9 cellular contexts compared by ENCODE assay signal in the genomic region with DNA sequence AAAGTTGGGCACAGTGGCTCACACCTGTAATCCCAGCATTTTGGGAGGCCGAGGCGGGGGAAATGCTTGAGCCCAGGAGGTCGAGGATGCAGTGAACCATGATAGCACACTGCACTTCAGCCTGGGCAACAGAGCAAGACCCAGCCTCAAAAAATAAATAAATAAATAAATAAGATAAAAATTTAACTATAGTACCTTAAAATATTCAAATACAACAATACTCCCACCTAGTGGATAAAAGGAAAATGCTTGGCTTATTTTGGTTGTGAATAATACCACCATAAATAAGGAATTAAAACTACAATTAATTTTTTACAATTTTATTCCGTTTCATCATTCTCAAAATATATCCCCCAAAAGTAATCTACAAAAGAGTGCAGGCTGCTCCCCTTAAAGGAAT. TPM values are rescaled to one million over a fixed set of nuclear protein-coding genes. Genes with fewer than 3 reads are reported as not detected.
A peak's percentile ranks its signal among the peaks of the same experiment; 100 is the strongest.
DNase-seq lines count a peak whose midpoint lies in the region; TF ChIP-seq lines count a peak whose summit lies in the region.
"Had no signal": no experiment of that assay in that cellular context is flagged by ENCODE, and none has a peak within 500 bp of the region (broad histone marks: within the 10 kb centered on the region; RNA-seq: fewer than 3 reads in every experiment).

No MANE protein-coding gene starts in this region.

- peaks cover 47% of the 10 kb centered on the region for H3K36me3 Mint-ChIP-seq in osteocyte (ENCODE audit: unreplicated experiment)

- H3K4me3 Mint-ChIP-seq in osteocyte (ENCODE audit: unreplicated experiment): no peak overlapping the region

- H3K4me1 Mint-ChIP-seq in osteocyte (ENCODE audit: unreplicated experiment): peaks cover 9% of the 10 kb centered on the region

- no peak overlapping the region for H3K27ac ChIP-seq in coronary artery
- H3K27ac ChIP-seq in Peyer's patch: no peak overlapping the region
- H3K27ac ChIP-seq: neutrophil had no signal

- H3K4me1 ChIP-seq in Peyer's patch: no peaks in the 10 kb centered on the region

- H3K27me3 Mint-ChIP-seq in osteocyte (ENCODE audit: unreplicated experiment): no peaks in the 10 kb centered on the region
- H3K27me3 Mint-ChIP-seq: IgD-negative memory B cell had no signal

- peak; percentile 51 for DNase-seq in EH (ENCODE audit: low read depth)
- DNase-seq in M059J (ENCODE audit: low read depth): peak; percentile 47
- no peak for DNase-seq in coronary artery (ENCODE audit: low spot score)
- DNase-seq in osteocyte (ENCODE audit: extremely low spot score, unreplicated experiment): no peak
- DNase-seq in Peyer's patch: no peak
- no peak for DNase-seq in NCI-H187 treated with DMSO at 0.1 percent for 48 hours (lab: John Stamatoyannopoulos, UW)
- no peak for DNase-seq in cerebellar cortex (ENCODE audit: low spot score)

- TF ChIP-seq CTCF in coronary artery (IDR thresholded peaks at IDR 0.05) (peak; percentile 44), osteocyte (IDR thresholded peaks at IDR 0.05) (peak; percentile 62), Peyer's patch (IDR thresholded peaks at IDR 0.05) (peak in 3 of 6 experiments; percentile 23 to 65 (median 38))

- H3K27ac Mint-ChIP-seq in osteocyte (ENCODE audit: unreplicated experiment): no peak overlapping the region
- H3K27ac Mint-ChIP-seq: IgD-negative memory B cell had no signal

- H3K4me3 ChIP-seq in coronary artery (no peak overlapping the region), Peyer's patch (no peak overlapping the region)

- TF ChIP-seq POLR2A in Peyer's patch (IDR thresholded peaks at IDR 0.05): no peak

- H3K9me3 Mint-ChIP-seq in osteocyte (ENCODE audit: unreplicated experiment): no peaks in the 10 kb centered on the region
- H3K9me3 Mint-ChIP-seq: IgD-negative memory B cell had no signal

- H3K27me3 ChIP-seq in Peyer's patch: no peaks in the 10 kb centered on the region
- H3K27me3 ChIP-seq: neutrophil had no signal

- no peaks in the 10 kb centered on the region for H3K9me3 ChIP-seq in Peyer's patch
- H3K9me3 ChIP-seq: neutrophil had no signal

- peaks cover 0 to 22% (median 0%) of the 10 kb centered on the region in 3 donors for H3K36me3 ChIP-seq in Peyer's patch

RNA-seq across cellular contexts. Expression of a gene that starts 8.1 kb away (rescaled TPM):
- 159 and 176 TPM in 2 replicates for total RNA-seq in M059J (2014; rRNA removed; shearing (Covaris generic))
- total RNA-seq in osteocyte: 49.0 and 49.6 TPM in 2 replicates
- total RNA-seq in Peyer's patch: 10 to 100 TPM in 3 of 4 donors, 1 to 10 TPM in 1; 8.3 to 17.0 (median 13.4) TPM

Comparison
In these comparisons a context has a peak if more than half of its experiments do, and no peak if none do; other contexts are left out.
1. DNase-seq: peak in EH (single experiment) and M059J (single experiment); none in coronary artery (single experiment), osteocyte (single experiment), Peyer's patch (0 of 3), NCI-H187 treated with DMSO at 0.1 percent for 48 hours (single experiment) and cerebellar cortex (single experiment).